1 cellular context compared by ENCODE assay signal in genomic region chr7:41122256-41122987, GRCh38.
TF ChIP-seq lines count a peak whose summit lies in the region.

No MANE protein-coding gene starts in this region.

TF ChIP-seq in IMR-90, 13 proteins besides CTCF, POLR2A, EP300 and RAD21 (continued from another document):
- TF ChIP-seq ELK1 (IDR thresholded peaks at IDR 0.05; ENCODE audit: borderline replicate concordance, low read depth, low read length) (no peak), RFX5 (IDR thresholded peaks at IDR 0.05; ENCODE audit: low read depth, low read length) (no peak)
